Comparison of ENCODE assay signal across 28 cellular contexts in genomic region chr20:58325914-58326313, GRCh38.
"Had no signal": no experiment of that assay in that cellular context is flagged by ENCODE, and none has a peak within 500 bp of the region (broad histone marks: within the 10 kb centered on the region; RNA-seq: fewer than 3 reads in every experiment).

No MANE protein-coding gene starts in this region.

- H3K4me3 Mint-ChIP-seq: stimulated activated naive B cell treated with anti-CD40 and anti-IgM and Interleukin-4, amounts not matched to agents 10 μg/mL and 1 μg/mL and 100 μg/mL, for 72 hours had no signal

- H3K4me3 ChIP-seq: esophagus squamous epithelium, heart right ventricle, left lung, ovary, psoas muscle, skin epidermis, spleen, stomach, thyroid gland, vagina had no signal

- H3K36me3 ChIP-seq: esophagus squamous epithelium, heart right ventricle, left lung, ovary, spleen, stomach, thyroid gland, vagina had no signal

- ATAC-seq: effector memory CD8-positive, alpha-beta T cell; heart right ventricle; left cardiac atrium; left lung; naive thymus-derived CD4-positive, alpha-beta T cell; psoas muscle; right cardiac atrium; stimulated activated naive B cell treated with anti-CD40 and anti-IgM and Interleukin-4, amounts not matched to agents 10 μg/mL and 1 μg/mL and 100 μg/mL, for 72 hours had no signal

- FAIRE-seq: endometrium, islet of Langerhans had no signal

- H3K27ac ChIP-seq: esophagus squamous epithelium, heart right ventricle, left lung, ovary, psoas muscle, skin epidermis, spleen, stomach, thyroid gland, vagina had no signal

- DNase-seq: cortex of kidney; effector memory CD8-positive, alpha-beta T cell; erythroblast; esophagus squamous epithelium; foreskin melanocyte; glutamatergic neuron; heart right ventricle; hippocampal formation; left cardiac atrium; left lung; mesenchymal stem cell; midbrain; naive thymus-derived CD4-positive, alpha-beta T cell; occipital lobe; ovary; posterior cingulate gyrus; psoas muscle; right cardiac atrium; spleen; stimulated activated CD4-positive, alpha-beta T cell treated with anti-CD3 and anti-CD28 coated beads, Interleukin-4, amount 100 ng/mL, for 4 hours; stimulated activated naive B cell treated with anti-CD40 and anti-IgM and Interleukin-4, amounts not matched to agents 10 μg/mL and 1 μg/mL and 100 μg/mL, for 72 hours; stomach; thyroid gland; trophoblast cell had no signal

- H3K27ac Mint-ChIP-seq: effector memory CD8-positive, alpha-beta T cell; stimulated activated naive B cell treated with anti-CD40 and anti-IgM and Interleukin-4, amounts not matched to agents 10 μg/mL and 1 μg/mL and 100 μg/mL, for 72 hours had no signal

- H3K27me3 Mint-ChIP-seq: effector memory CD8-positive, alpha-beta T cell; naive thymus-derived CD4-positive, alpha-beta T cell; stimulated activated naive B cell treated with anti-CD40 and anti-IgM and Interleukin-4, amounts not matched to agents 10 μg/mL and 1 μg/mL and 100 μg/mL, for 72 hours had no signal

- H3K9me3 Mint-ChIP-seq: effector memory CD8-positive, alpha-beta T cell; naive thymus-derived CD4-positive, alpha-beta T cell; stimulated activated naive B cell treated with anti-CD40 and anti-IgM and Interleukin-4, amounts not matched to agents 10 μg/mL and 1 μg/mL and 100 μg/mL, for 72 hours had no signal

- H3K9me3 ChIP-seq: esophagus squamous epithelium, heart right ventricle, left lung, ovary, psoas muscle, spleen, stomach, thyroid gland, vagina had no signal
